22 cellular contexts compared by ENCODE assay signal in the genomic region with DNA sequence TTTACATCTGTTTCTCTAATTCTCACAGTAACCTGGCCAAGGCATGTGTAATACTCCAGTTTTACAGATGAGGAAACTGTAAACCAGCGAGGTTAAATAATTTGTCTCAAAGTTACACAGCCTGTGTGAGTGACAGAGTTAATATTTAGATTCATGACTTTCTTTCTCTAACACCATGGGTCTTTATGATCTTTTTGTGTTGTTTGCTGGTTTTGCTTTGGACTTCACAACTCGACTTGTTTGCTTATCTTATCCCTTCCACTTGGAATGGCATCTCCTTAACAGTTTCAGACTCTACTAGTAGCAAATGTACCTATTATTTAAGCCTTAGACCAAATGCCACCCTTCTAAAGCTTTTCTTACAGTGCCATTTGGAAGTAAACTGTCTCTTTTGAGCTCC. TPM values are rescaled to one million over a fixed set of nuclear protein-coding genes. Genes with fewer than 3 reads are reported as not detected.
DNase-seq lines count a peak whose midpoint lies in the region; ATAC-seq and TF ChIP-seq lines count a peak whose summit lies in the region.
"Had no signal": no experiment of that assay in that cellular context is flagged by ENCODE, and none has a peak within 500 bp of the region (broad histone marks: within the 10 kb centered on the region; RNA-seq: fewer than 3 reads in every experiment).

No MANE protein-coding gene starts in this region.

- no peak for TF ChIP-seq CTCF in neutrophil (IDR thresholded peaks at IDR 0.05)

- no peaks in the 10 kb centered on the region for H3K9me3 Mint-ChIP-seq in activated T-cell treated with anti-CD3 and anti-CD28 coated beads, Interleukin-2, amount 50 U/mL, for 72 hours
- no peaks in the 10 kb centered on the region for H3K9me3 Mint-ChIP-seq in activated naive CD4-positive, alpha-beta T cell treated with anti-CD3 and anti-CD28 coated beads, Interleukin-2, amount 50 U/mL, for 72 hours
- H3K9me3 Mint-ChIP-seq: activated T-helper 2 cell treated with anti-CD3 and anti-CD28 coated beads, Interferon-gamma antibody, Interleukin-2, Interleukin-4, amounts not matched to agents 10 μg/mL and 5 μg/mL and 100 μg/mL, durations not matched to agents 14 hours and 24 hours and 36 hours; memory B cell had no signal

- H3K27me3 Mint-ChIP-seq in activated T-cell treated with anti-CD3 and anti-CD28 coated beads, Interleukin-2, amount 50 U/mL, for 72 hours (ENCODE audit: low read depth), result peaks cover 19% of the 10 kb centered on the region
- H3K27me3 Mint-ChIP-seq: memory B cell; naive thymus-derived CD8-positive, alpha-beta T cell had no signal

- H3K36me3 ChIP-seq in neutrophil, result peaks cover 12% of the 10 kb centered on the region
- H3K36me3 ChIP-seq: uterus had no signal

- H3K36me3 Mint-ChIP-seq in activated T-cell treated with anti-CD3 and anti-CD28 coated beads, Interleukin-2, amount 50 U/mL, for 72 hours (ENCODE audit: insufficient read depth in 2 of 2), result peaks cover 5 to 13% of the 10 kb centered on the region in 2 donors
- peaks cover 15 to 35% of the 10 kb centered on the region in 2 donors for H3K36me3 Mint-ChIP-seq in activated naive CD4-positive, alpha-beta T cell treated with anti-CD3 and anti-CD28 coated beads, Interleukin-2, amount 50 U/mL, for 72 hours

- H3K4me3 Mint-ChIP-seq in activated T-cell treated with anti-CD3 and anti-CD28 coated beads, Interleukin-2, amount 50 U/mL, for 72 hours, result peak overlapping the region in 1 of 2 donors; percentile 40
- H3K4me3 Mint-ChIP-seq: memory B cell had no signal

- ATAC-seq in activated T-cell treated with anti-CD3 and anti-CD28 coated beads, Interleukin-2, amount 50 U/mL, for 72 hours (replicated peaks in 1 of 2), result no peak
- ATAC-seq in GM21528 (IDR thresholded peaks at IDR 0.05; ENCODE audit: low FRiP score, unreplicated experiment) (peak; percentile 34), HG03432 (IDR thresholded peaks at IDR 0.05; ENCODE audit: unreplicated experiment) (peak; percentile 33), HG03442 (IDR thresholded peaks at IDR 0.05; ENCODE audit: unreplicated experiment) (no peak)
- no peak for ATAC-seq in activated naive CD4-positive, alpha-beta T cell treated with anti-CD3 and anti-CD28 coated beads, Interleukin-2, amount 50 U/mL, for 72 hours
- ATAC-seq: naive thymus-derived CD8-positive, alpha-beta T cell had no signal

- H3K27ac ChIP-seq in neutrophil, result peak overlapping the region; percentile 54
- H3K27ac ChIP-seq: cardiac muscle cell, uterus had no signal

- no peaks in the 10 kb centered on the region for H3K27me3 ChIP-seq in neutrophil
- H3K27me3 ChIP-seq: cardiac muscle cell, heart left ventricle, uterus had no signal

- H3K4me3 ChIP-seq in neutrophil (ENCODE audit: low read depth in 1 of 2, low read length in 1 of 2), result no peak overlapping the region
- H3K4me3 ChIP-seq: cardiac muscle cell, uterus had no signal

- peaks cover 30% of the 10 kb centered on the region for H3K4me1 Mint-ChIP-seq in activated T-cell treated with anti-CD3 and anti-CD28 coated beads, Interleukin-2, amount 50 U/mL, for 72 hours (ENCODE audit: low read depth)

- H3K9me3 ChIP-seq in neutrophil, result no peaks in the 10 kb centered on the region

- H3K4me1 ChIP-seq in neutrophil (ENCODE audit: control insufficient read depth in 1 of 2, insufficient read depth in 1 of 2, low read depth in 1 of 2, low read length in 1 of 2), result peaks cover 10 to 12% of the 10 kb centered on the region in 2 experiments

- H3K27ac Mint-ChIP-seq in activated T-cell treated with anti-CD3 and anti-CD28 coated beads, Interleukin-2, amount 50 U/mL, for 72 hours, result peak overlapping the region; percentile 13
- H3K27ac Mint-ChIP-seq in activated naive CD4-positive, alpha-beta T cell treated with anti-CD3 and anti-CD28 coated beads, Interleukin-2, amount 50 U/mL, for 72 hours, result peak overlapping the region in 1 of 2 donors; percentile 7
- H3K27ac Mint-ChIP-seq: activated T-helper 2 cell treated with anti-CD3 and anti-CD28 coated beads, Interferon-gamma antibody, Interleukin-2, Interleukin-4, amounts not matched to agents 10 μg/mL and 5 μg/mL and 100 μg/mL, durations not matched to agents 14 hours and 24 hours and 36 hours; memory B cell; naive thymus-derived CD8-positive, alpha-beta T cell had no signal

- DNase-seq in activated T-cell treated with anti-CD3 and anti-CD28 coated beads, Interleukin-2, amount 50 U/mL, for 72 hours, result no peak
- DNase-seq in activated T-cell treated with anti-CD3 and anti-CD28 coated beads, Interleukin-2, amount 50 U/mL, for 48 hours, result no peak
- DNase-seq in activated naive CD4-positive, alpha-beta T cell treated with anti-CD3 and anti-CD28 coated beads, Interleukin-2, amount 50 U/mL, for 72 hours (ENCODE audit: low spot score in 2 of 2), result no peak
- no peak for DNase-seq in HuH-7.5 (ENCODE audit: low spot score)
- DNase-seq: activated CD4-positive, alpha-beta T cell treated with anti-CD3 and anti-CD28 coated beads, Interleukin-2, amount 50 U/mL, for 48 hours; EL; heart left ventricle; islet precursor cell; Kasumi-1; naive thymus-derived CD8-positive, alpha-beta T cell; NCI-H1417 treated with DMSO at 0.1 percent for 48 hours; NCI-H2171; posterior cingulate gyrus; stimulated activated CD4-positive, alpha-beta T cell treated with anti-CD3 and anti-CD28 coated beads, Interleukin-4, amount 100 ng/mL, for 1 hour; uterus had no signal

RNA-seq across cellular contexts. Expression of gene MXI1, which starts 34.4 kb away (rescaled TPM):
- total RNA-seq in activated T-cell treated with anti-CD3 and anti-CD28 coated beads, Interleukin-2, amount 50 U/mL, for 72 hours, result 10 to 100 TPM; 19.4 to 36.8 TPM
- total RNA-seq in activated naive CD4-positive, alpha-beta T cell treated with anti-CD3 and anti-CD28 coated beads, Interleukin-2, amount 50 U/mL, for 72 hours, result 10 to 100 TPM; 16.2 to 69.6 TPM

Comparison
In these comparisons a context has a peak if more than half of its experiments do, and no peak if none do; other contexts are left out.
1. ATAC-seq: peak in GM21528 (single experiment) and HG03432 (single experiment); none in activated T-cell treated with anti-CD3 and anti-CD28 coated beads, Interleukin-2, amount 50 U/mL, for 72 hours (0 of 2), HG03442 (single experiment) and activated naive CD4-positive, alpha-beta T cell treated with anti-CD3 and anti-CD28 coated beads, Interleukin-2, amount 50 U/mL, for 72 hours (0 of 2).